In the genomic region with DNA sequence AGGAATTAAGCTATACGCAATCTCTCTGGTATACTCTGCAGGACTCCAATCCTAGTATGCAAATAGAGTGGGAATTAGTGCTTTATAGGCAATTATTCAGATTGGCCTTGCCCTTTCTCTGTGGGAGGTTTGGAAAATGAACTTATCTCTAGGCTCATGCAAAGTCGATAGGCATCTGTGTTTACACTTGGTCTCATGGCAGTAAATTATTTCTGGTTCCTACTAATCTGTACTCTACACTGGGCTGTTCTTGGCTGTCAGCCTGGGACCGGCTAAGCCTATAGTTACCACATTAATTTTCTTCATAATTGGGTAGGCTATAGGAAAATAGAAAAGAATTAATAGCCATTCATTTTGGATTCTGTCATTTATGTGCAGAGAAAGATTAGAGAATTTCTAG, we compare ENCODE assay signal across 1 cellular context.
TF ChIP-seq lines count a peak whose summit lies in the region.

No MANE protein-coding gene starts in this region.

TF ChIP-seq in H1, 55 proteins besides CTCF, POLR2A, EP300 and RAD21:
- TF ChIP-seq HDAC2 (IDR thresholded peaks at IDR 0.05; ENCODE audit: borderline replicate concordance in 1 of 2, low read depth in 2 of 2, low read length in 2 of 2): no peak
- no peak for TF ChIP-seq SP4 (IDR thresholded peaks at IDR 0.05; ENCODE audit: low read length)
- TF ChIP-seq SP2 (IDR thresholded peaks at IDR 0.05; ENCODE audit: low read length): no peak
- TF ChIP-seq GABPA (IDR thresholded peaks at IDR 0.05; ENCODE audit: borderline replicate concordance, insufficient read depth, low read length): no peak
- TF ChIP-seq, protein P1, sequence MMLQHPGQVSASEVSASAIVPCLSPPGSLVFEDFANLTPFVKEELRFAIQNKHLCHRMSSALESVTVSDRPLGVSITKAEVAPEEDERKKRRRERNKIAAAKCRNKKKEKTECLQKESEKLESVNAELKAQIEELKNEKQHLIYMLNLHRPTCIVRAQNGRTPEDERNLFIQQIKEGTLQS (IDR thresholded peaks at IDR 0.05; ENCODE audit: insufficient read depth, low read depth, low read length): no peak
- TF ChIP-seq SIX5 (IDR thresholded peaks at IDR 0.05; ENCODE audit: low read depth, low read length): no peak
- TF ChIP-seq HDAC6 (IDR thresholded peaks at IDR 0.05; ENCODE audit: low read depth, low read length): no peak
- TF ChIP-seq, protein P2, sequence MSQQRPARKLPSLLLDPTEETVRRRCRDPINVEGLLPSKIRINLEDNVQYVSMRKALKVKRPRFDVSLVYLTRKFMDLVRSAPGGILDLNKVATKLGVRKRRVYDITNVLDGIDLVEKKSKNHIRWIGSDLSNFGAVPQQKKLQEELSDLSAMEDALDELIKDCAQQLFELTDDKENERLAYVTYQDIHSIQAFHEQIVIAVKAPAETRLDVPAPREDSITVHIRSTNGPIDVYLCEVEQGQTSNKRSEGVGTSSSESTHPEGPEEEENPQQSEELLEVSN (IDR thresholded peaks at IDR 0.05): no peak
